Comparison of ENCODE assay signal across 14 cellular contexts in the genomic region with DNA sequence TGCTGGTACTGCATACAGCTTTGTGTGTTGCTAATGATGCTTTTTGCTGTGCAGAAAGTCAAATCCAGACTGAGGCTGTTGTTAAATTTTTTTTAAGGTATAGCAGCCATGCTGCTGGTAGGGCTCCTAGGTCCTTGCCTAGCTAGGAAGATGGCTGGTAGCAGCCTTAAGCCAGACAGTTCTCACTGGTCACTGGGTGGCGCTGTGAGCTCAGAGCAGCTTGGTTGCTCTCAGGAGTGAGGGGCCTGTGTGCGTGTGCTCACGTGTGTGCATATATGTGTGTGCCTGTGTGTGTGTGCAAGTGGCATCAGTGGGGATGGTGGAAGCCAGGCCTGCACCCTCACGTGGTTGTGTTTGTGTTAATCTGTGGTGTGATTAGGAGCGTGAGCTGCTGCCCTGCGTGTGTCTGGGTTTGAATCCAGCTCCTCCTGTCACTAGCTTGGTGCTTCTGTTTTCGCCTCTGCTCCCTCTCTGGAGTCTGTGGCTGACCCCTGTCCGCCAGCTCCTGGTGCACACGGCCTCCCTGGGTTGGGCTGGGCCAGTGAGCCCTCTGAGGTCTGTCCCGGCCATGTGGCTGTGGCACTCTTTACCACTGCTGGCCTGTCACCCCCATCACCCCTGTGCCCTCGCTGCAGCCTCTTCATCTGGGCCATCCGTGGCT. TPM values are rescaled to one million over a fixed set of nuclear protein-coding genes. Genes with fewer than 3 reads are reported as not detected.
DNase-seq lines count a peak whose midpoint lies in the region; ATAC-seq and TF ChIP-seq lines count a peak whose summit lies in the region.
"Had no signal": no experiment of that assay in that cellular context is flagged by ENCODE, and none has a peak within 500 bp of the region (broad histone marks: within the 10 kb centered on the region; RNA-seq: fewer than 3 reads in every experiment).

No MANE protein-coding gene starts in this region.

- CTCF ChIA-PET in IMR-90 (lab: Yijun Ruan, JAX) = no interaction called here
- CTCF ChIA-PET in CD4-positive, alpha-beta T cell (lab: Charles Lee) = no interaction called here

- TF ChIP-seq CTCF in left ventricle myocardium inferior (IDR thresholded peaks at IDR 0.05; ENCODE audit: borderline replicate concordance) (no peak), IMR-90 (conservative IDR thresholded peaks at IDR 0.05; ENCODE audit: low read depth, low read length) (0 out of 2 replicates have a peak, but pooled peaks have one; percentile 2), choroid plexus epithelial cell (conservative IDR thresholded peaks at IDR 0.05; ENCODE audit: low read depth, low read length) (peak; percentile 31), upper lobe of right lung (IDR thresholded peaks at IDR 0.05) (peak; percentile 6)
- no peak for TF ChIP-seq CTCF in CD4-positive, alpha-beta T cell (IDR thresholded peaks at IDR 0.05)

- DNase-seq in left ventricle myocardium inferior (no peak), left ventricle myocardium superior (no peak), IMR-90 (no peak), choroid plexus epithelial cell (ENCODE audit: low read depth) (no peak), upper lobe of right lung (no peak), medulla oblongata (ENCODE audit: extremely low spot score) (no peak)
- no peak for DNase-seq in CD4-positive, alpha-beta T cell
- DNase-seq: activated CD4-positive, alpha-beta T cell treated with anti-CD3 and anti-CD28 coated beads for 1 hour; activated gamma-delta T cell treated with Interleukin-2 at 50 U/mL for 16 hours; naive thymus-derived CD8-positive, alpha-beta T cell had no signal

- no peak overlapping the region for H3K23ac ChIP-seq in IMR-90 (ENCODE audit: low read depth, low read length)

- no peak overlapping the region for H4K8ac ChIP-seq in IMR-90 (ENCODE audit: low read depth in 2 of 2, low read length in 2 of 2)

- H3K4me1 ChIP-seq in left ventricle myocardium inferior = peaks cover 46% of the 10 kb centered on the region
- H3K4me1 ChIP-seq in IMR-90 (ENCODE audit: control insufficient read depth, insufficient read depth, low read length) = no peaks in the 10 kb centered on the region
- H3K4me1 ChIP-seq in upper lobe of right lung = no peaks in the 10 kb centered on the region
- H3K4me1 ChIP-seq: SJSA1 had no signal

- no peak overlapping the region for H2BK5ac ChIP-seq in IMR-90 (ENCODE audit: low read depth, low read length, poor library complexity, severe bottlenecking)

- no peaks in the 10 kb centered on the region for H3K36me3 Mint-ChIP-seq in CD4-positive, alpha-beta T cell (ENCODE audit: low read depth)
- H3K36me3 Mint-ChIP-seq: naive thymus-derived CD8-positive, alpha-beta T cell had no signal

- no peak overlapping the region for H3K9ac ChIP-seq in IMR-90 (ENCODE audit: low read depth, low read length)

- H4K91ac ChIP-seq in IMR-90 (ENCODE audit: insufficient read depth, low read depth, low read length) = no peak overlapping the region

- H3K79me1 ChIP-seq in IMR-90 (ENCODE audit: low read depth in 1 of 2, low read length in 2 of 2) = no peaks in the 10 kb centered on the region

- no peak overlapping the region for H2BK120ac ChIP-seq in IMR-90 (ENCODE audit: low read depth, low read length)

- H3K9me3 ChIP-seq in left ventricle myocardium inferior (replicated peaks) = peaks cover 8% of the 10 kb centered on the region
- peaks cover 4% of the 10 kb centered on the region for H3K9me3 ChIP-seq in IMR-90 (ENCODE audit: control insufficient read depth, insufficient read depth, low read length)
- no peaks in the 10 kb centered on the region for H3K9me3 ChIP-seq in upper lobe of right lung
- H3K9me3 ChIP-seq in CD4-positive, alpha-beta T cell (ENCODE audit: control insufficient read depth, low read length) = no peaks in the 10 kb centered on the region
- H3K9me3 ChIP-seq: SJSA1 had no signal

- no peak overlapping the region for H3K4me3 ChIP-seq in left ventricle myocardium inferior
- H3K4me3 ChIP-seq in IMR-90 (ENCODE audit: insufficient read depth, low read depth, low read length) = no peak overlapping the region
- H3K4me3 ChIP-seq in choroid plexus epithelial cell (ENCODE audit: low read depth, low read length) = no peak overlapping the region
- no peak overlapping the region for H3K4me3 ChIP-seq in upper lobe of right lung
- H3K4me3 ChIP-seq: cardiac muscle cell, SJSA1 had no signal

- H2BK20ac ChIP-seq in IMR-90 (ENCODE audit: low read depth, low read length) = no peak overlapping the region

- H3K9me3 Mint-ChIP-seq in CD4-positive, alpha-beta T cell = no peaks in the 10 kb centered on the region

- 74% methylated on average over 6 of the region's 12 CpGs; no CpG with 5 or more reads in 1 of the 2 experiments for WGBS in IMR-90 (ENCODE audit: extremely low coverage in 2 of 2, insufficient read length in 1 of 2), 2 experiments

- in situ Hi-C loops in IMR-90 (cut with MboI; ENCODE audit: low sequenced_read_pairs) = no loop called here

- no peaks in the 10 kb centered on the region for H4K20me1 ChIP-seq in IMR-90 (ENCODE audit: insufficient read depth, low read length)

- no peak overlapping the region for H3K27ac Mint-ChIP-seq in CD4-positive, alpha-beta T cell

- no peak overlapping the region for H3K4ac ChIP-seq in IMR-90 (ENCODE audit: low read depth, low read length)

- H3K27ac ChIP-seq in left ventricle myocardium inferior (replicated peaks) (peak overlapping the region; percentile 77), IMR-90 (ENCODE audit: insufficient read depth, low read length) (no peak overlapping the region), upper lobe of right lung (no peak overlapping the region)
- H3K27ac ChIP-seq in CD4-positive, alpha-beta T cell (ENCODE audit: low read depth, low read length) = no peak overlapping the region
- H3K27ac ChIP-seq: SJSA1 had no signal

- H3K56ac ChIP-seq in IMR-90 (ENCODE audit: extremely low read depth, insufficient read depth, low read length) = no peak overlapping the region

- no peak for TF ChIP-seq RAD21 in IMR-90 (IDR thresholded peaks at IDR 0.05; ENCODE audit: low read length)

- POLR2A ChIA-PET in IMR-90 (lab: Charles Lee; ENCODE audit: unreplicated experiment) = no interaction called here
- POLR2A ChIA-PET in CD4-positive, alpha-beta T cell (lab: Charles Lee) = no interaction called here

- no peak overlapping the region for H2BK15ac ChIP-seq in IMR-90 (ENCODE audit: low read depth, low read length)

- H3K9me1 ChIP-seq in IMR-90 (ENCODE audit: insufficient read depth, low read length) = no peaks in the 10 kb centered on the region

- ATAC-seq in left ventricle myocardium superior (no peak), IMR-90 (ENCODE audit: low read depth) (no peak), upper lobe of right lung (no peak), HG03025 (IDR thresholded peaks at IDR 0.05; ENCODE audit: low FRiP score, unreplicated experiment) (no peak)
- ATAC-seq in CD4-positive, alpha-beta T cell (ENCODE audit: poor library complexity) = no peak
- ATAC-seq: naive thymus-derived CD8-positive, alpha-beta T cell had no signal

- no peaks in the 10 kb centered on the region for H3K27me3 Mint-ChIP-seq in CD4-positive, alpha-beta T cell

- no peak overlapping the region for H2AFZ ChIP-seq in IMR-90 (replicated peaks; ENCODE audit: low read length, poor library complexity)

- peaks cover 8% of the 10 kb centered on the region for H3K27me3 ChIP-seq in left ventricle myocardium inferior (ENCODE audit: low read depth)
- peaks cover 17% of the 10 kb centered on the region; the same call in 1 of the 2 replicates for H3K27me3 ChIP-seq in IMR-90 (ENCODE audit: control insufficient read depth, insufficient read depth, low read length)
- H3K27me3 ChIP-seq in upper lobe of right lung = no peaks in the 10 kb centered on the region
- H3K27me3 ChIP-seq in CD4-positive, alpha-beta T cell (ENCODE audit: control insufficient read depth, insufficient read depth, low read length) = no peaks in the 10 kb centered on the region
- H3K27me3 ChIP-seq: cardiac muscle cell, SJSA1 had no signal

- no peak overlapping the region for H3K4me2 ChIP-seq in IMR-90 (ENCODE audit: low read depth, low read length)

- no peak overlapping the region for H3K14ac ChIP-seq in IMR-90 (replicated peaks; ENCODE audit: low read depth, low read length)

- no peaks in the 10 kb centered on the region for H3K4me1 Mint-ChIP-seq in CD4-positive, alpha-beta T cell (ENCODE audit: low read depth)

- H3K4me3 Mint-ChIP-seq in CD4-positive, alpha-beta T cell = no peak overlapping the region
- H3K4me3 Mint-ChIP-seq: naive thymus-derived CD8-positive, alpha-beta T cell had no signal

- H2AK5ac ChIP-seq in IMR-90 (ENCODE audit: low read depth, low read length) = no peak overlapping the region

- TF ChIP-seq POLR2A in IMR-90 (IDR thresholded peaks at IDR 0.05; ENCODE audit: low read depth, low read length) = no peak

- BruUV-seq in IMR-90 (replicated peaks; lab: Mats Ljungman, UMichigan) = no TSS peak

- intact Hi-C loops in left ventricle myocardium inferior (cut with micrococcal nuclease) = no loop called here
- intact Hi-C loops in left ventricle myocardium superior (cut with micrococcal nuclease) = no loop called here
- intact Hi-C loops in IMR-90 (cut with micrococcal nuclease) = no loop called here
- intact Hi-C loops in upper lobe of right lung (cut with DNase I) = no loop called here
- intact Hi-C loops in CD4-positive, alpha-beta T cell (cut with DNase I, micrococcal nuclease) = no loop called here

- no peak overlapping the region for H2AK9ac ChIP-seq in IMR-90 (replicated peaks; ENCODE audit: low read depth, low read length, poor library complexity)

- dilution Hi-C loops in IMR-90 (cut with HindIII; ENCODE audit: low sequenced_read_pairs, unreplicated experiment) = no loop called here

- H3K18ac ChIP-seq in IMR-90 (ENCODE audit: low read depth, low read length) = no peak overlapping the region

- H3K36me3 ChIP-seq in left ventricle myocardium inferior = no peaks in the 10 kb centered on the region
- no peaks in the 10 kb centered on the region for H3K36me3 ChIP-seq in IMR-90 (ENCODE audit: control insufficient read depth, insufficient read depth, low read length)
- no peaks in the 10 kb centered on the region for H3K36me3 ChIP-seq in upper lobe of right lung
- H3K36me3 ChIP-seq: cardiac muscle cell, SJSA1 had no signal

- no peak overlapping the region for H4K5ac ChIP-seq in IMR-90 (ENCODE audit: low read depth, low read length)

TF ChIP-seq in IMR-90, 13 proteins besides CTCF, POLR2A, EP300 and RAD21 (continues in another document):
- TF ChIP-seq FOS (IDR thresholded peaks at IDR 0.05; ENCODE audit: low read depth, low read length) (no peak), RFX5 (IDR thresholded peaks at IDR 0.05; ENCODE audit: low read depth, low read length) (no peak), SMC3 (IDR thresholded peaks at IDR 0.05; ENCODE audit: low read depth, low read length) (no peak)

RNA-seq across cellular contexts. Expression of a gene that starts 46.1 kb away (rescaled TPM):
- total RNA-seq in left ventricle myocardium inferior (1.2 TPM), left ventricle myocardium superior (1.5 TPM), IMR-90 (2012; rRNA removed) (0.28 and 0.36 TPM in 2 replicates), upper lobe of right lung (7.2 TPM)
- polyA plus RNA-seq in IMR-90 (2012; rRNA removed) = 0.62 and 0.67 TPM in 2 replicates
- 0.22 and 0.70 TPM in 2 replicates for polyA plus RNA-seq in IMR-90 (2012; cell fraction: cytosol; rRNA removed)
- polyA plus RNA-seq in IMR-90 (2012; cell fraction: nucleus; rRNA removed; ENCODE audit: low replicate concordance) = 0.76 and 0.77 TPM in 2 replicates
- total RNA-seq in CD4-positive, alpha-beta T cell = not detected
- total RNA-seq: naive thymus-derived CD8-positive, alpha-beta T cell; NCI-H460 had no signal
- polyA plus RNA-seq: naive thymus-derived CD8-positive, alpha-beta T cell had no signal

Comparison
In these comparisons a context has a peak if more than half of its experiments do, and no peak if none do; other contexts are left out.
1. CTCF ChIP-seq: peak in IMR-90 (single experiment), choroid plexus epithelial cell (single experiment) and upper lobe of right lung (single experiment); none in left ventricle myocardium inferior (single experiment) and CD4-positive, alpha-beta T cell (single experiment).